27 cellular contexts compared by ENCODE assay signal in the genomic region with DNA sequence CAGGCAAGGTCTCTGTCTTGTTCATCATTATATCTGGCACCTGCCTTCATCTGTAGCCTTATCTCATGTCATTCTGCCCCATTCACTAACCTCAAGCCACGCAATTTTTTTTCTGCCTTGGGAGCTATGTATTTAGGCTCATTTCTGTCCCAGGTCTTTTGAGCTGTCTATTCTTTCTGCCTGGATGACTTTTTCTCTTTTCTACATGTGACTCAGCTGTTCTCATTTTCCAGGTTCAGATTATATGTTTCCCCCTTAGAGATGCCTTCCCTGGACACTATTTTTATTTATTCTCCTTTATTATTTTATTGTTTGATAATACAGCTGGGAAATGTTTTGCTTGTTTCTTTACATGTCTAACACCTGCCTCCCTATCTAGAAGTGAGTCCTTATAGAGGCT.
"Had no signal": no experiment of that assay in that cellular context is flagged by ENCODE, and none has a peak within 500 bp of the region (broad histone marks: within the 10 kb centered on the region; RNA-seq: fewer than 3 reads in every experiment).

No MANE protein-coding gene starts in this region.

- H3K9me3 ChIP-seq: stomach, suprapubic skin, testis, thoracic aorta, thyroid gland, tibial artery, transverse colon, upper lobe of left lung, upper lobe of right lung, uterus, vagina had no signal

- H3K36me3 ChIP-seq: stomach, suprapubic skin, thoracic aorta, thyroid gland, tibial artery, tibial nerve, transverse colon, upper lobe of left lung, upper lobe of right lung, uterus, vagina had no signal

- H3K27me3 ChIP-seq: stomach, suprapubic skin, testis, thyroid gland, tibial artery, tibial nerve, transverse colon, upper lobe of left lung, upper lobe of right lung, uterus, vagina had no signal

- ATAC-seq: stimulated activated effector memory CD8-positive, alpha-beta T cell treated with anti-CD3 and anti-CD28 coated beads, Interleukin-12 subunit alpha, Interleukin-12 subunit beta, amount 100 ng/mL, for 72 hours; stimulated activated memory B cell treated with anti-CD40 and anti-IgM and Interleukin-4, amounts not matched to agents 10 μg/mL and 1 μg/mL and 100 μg/mL, for 72 hours; stimulated activated naive B cell treated with anti-CD40 and anti-IgM and Interleukin-4, amounts not matched to agents 10 μg/mL and 1 μg/mL and 100 μg/mL, for 72 hours; stimulated activated naive CD8-positive, alpha-beta T cell treated with anti-CD3 and anti-CD28 coated beads, Interleukin-15, amount 100 ng/mL, for 72 hours; stimulated activated naive CD8-positive, alpha-beta T cell treated with anti-CD3 and anti-CD28 coated beads, Interleukin-15, Interleukin-2, amounts not matched to agents 100 U/mL and 50 U/mL, for 24 hours; upper lobe of right lung had no signal

- H3K4me1 ChIP-seq: suprapubic skin, testis, thyroid gland, tibial artery, tibial nerve, upper lobe of left lung, upper lobe of right lung, uterus, vagina had no signal

- DNase-seq: stimulated activated CD4-positive, alpha-beta T cell treated with anti-CD3 and anti-CD28 coated beads, Interleukin-2, amount 100 ng/mL, for 48 hours; stimulated activated CD4-positive, alpha-beta T cell treated with anti-CD3 and anti-CD28 coated beads, Interleukin-4, amount 100 ng/mL, for 1 hour; stimulated activated CD4-positive, alpha-beta T cell treated with anti-CD3 and anti-CD28 coated beads, Interleukin-4, amount 100 ng/mL, for 24 hours; stimulated activated CD4-positive, alpha-beta T cell treated with anti-CD3 and anti-CD28 coated beads, Interleukin-4, amount 100 ng/mL, for 4 hours; stimulated activated CD8-positive, alpha-beta memory T cell treated with anti-CD3 and anti-CD28 coated beads, Interleukin-4, amount 100 ng/mL, for 48 hours; stimulated activated naive B cell treated with anti-CD40 and anti-IgM and Interleukin-4, amounts not matched to agents 10 μg/mL and 1 μg/mL and 100 μg/mL, for 72 hours; stimulated activated naive CD4-positive, alpha-beta T cell; stimulated activated naive CD4-positive, alpha-beta T cell treated with Interleukin-2 at 50 U/mL for 16 hours; stimulated activated naive CD8-positive, alpha-beta T cell treated with anti-CD3 and anti-CD28 coated beads, Interleukin-15, amount 100 ng/mL, for 72 hours; stimulated activated naive CD8-positive, alpha-beta T cell treated with anti-CD3 and anti-CD28 coated beads, Interleukin-15, Interleukin-2, amounts not matched to agents 100 U/mL and 50 U/mL, for 24 hours; stomach; substantia nigra; testis; thyroid gland; tibial artery; transverse colon; trophoblast cell; upper lobe of left lung; upper lobe of right lung; uterus had no signal

- FAIRE-seq: urothelium cell line had no signal

- H3K4me3 ChIP-seq: stomach, suprapubic skin, testis, thoracic aorta, thyroid gland, tibial artery, tibial nerve, transverse colon, upper lobe of left lung, upper lobe of right lung, uterus, vagina had no signal

- H3K27ac ChIP-seq: stomach, suprapubic skin, testis, thoracic aorta, thyroid gland, tibial artery, tibial nerve, transverse colon, upper lobe of left lung, upper lobe of right lung, uterus, vagina had no signal
